In the genomic region with DNA sequence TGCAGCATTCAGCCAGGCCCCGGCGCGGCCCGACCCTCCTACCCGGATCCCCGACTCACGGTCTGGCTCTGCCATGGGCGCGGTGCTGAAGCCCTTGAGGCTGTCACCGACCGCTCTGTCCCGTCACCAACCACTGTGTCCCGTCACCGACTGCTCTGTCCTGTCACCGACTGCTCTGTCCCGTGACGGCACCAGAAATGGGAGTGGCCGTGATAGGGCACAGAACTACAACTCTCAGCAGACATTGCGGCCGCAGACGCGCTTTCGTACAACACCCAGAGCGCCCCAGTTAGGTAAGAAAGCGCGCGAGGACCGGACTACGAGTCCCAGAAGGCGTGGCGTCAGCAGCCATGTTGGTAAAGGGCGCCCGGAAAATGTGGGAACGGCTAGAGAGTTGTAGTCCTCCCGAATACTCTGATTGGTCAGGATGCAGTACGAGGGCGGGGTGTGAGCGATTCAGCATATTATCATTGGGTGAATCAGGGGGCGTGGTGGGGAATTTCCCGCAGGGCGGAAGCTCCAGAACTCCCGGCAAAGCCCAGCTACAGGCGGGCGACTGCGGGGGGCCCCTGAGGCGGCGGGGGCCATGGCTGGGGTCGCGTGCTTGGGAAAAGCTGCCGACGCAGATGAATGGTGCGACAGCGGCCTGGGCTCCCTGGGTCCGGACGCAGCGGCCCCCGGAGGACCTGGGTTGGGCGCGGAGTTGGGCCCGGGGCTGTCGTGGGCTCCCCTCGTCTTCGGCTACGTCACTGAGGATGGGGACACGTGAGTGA, we compare ENCODE assay signal across 8 cellular contexts. TPM values are rescaled to one million over a fixed set of nuclear protein-coding genes. Genes with fewer than 3 reads are reported as not detected.
DNase-seq lines count a peak whose midpoint lies in the region; ATAC-seq and TF ChIP-seq lines count a peak whose summit lies in the region.

A gene with protein sequence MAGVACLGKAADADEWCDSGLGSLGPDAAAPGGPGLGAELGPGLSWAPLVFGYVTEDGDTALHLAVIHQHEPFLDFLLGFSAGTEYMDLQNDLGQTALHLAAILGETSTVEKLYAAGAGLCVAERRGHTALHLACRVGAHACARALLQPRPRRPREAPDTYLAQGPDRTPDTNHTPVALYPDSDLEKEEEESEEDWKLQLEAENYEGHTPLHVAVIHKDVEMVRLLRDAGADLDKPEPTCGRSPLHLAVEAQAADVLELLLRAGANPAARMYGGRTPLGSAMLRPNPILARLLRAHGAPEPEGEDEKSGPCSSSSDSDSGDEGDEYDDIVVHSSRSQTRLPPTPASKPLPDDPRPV (plus strand): TSS at position 523 of the 773 bp plus-strand sequence. CDS start 64 bp downstream, at position 587.
Gene SIRT2, minus strand, starts transcription at position 172 of the 773 bp plus-strand sequence. Its CDS starts 97 bp downstream, at position 75.

- peak within 1 kb of the TSS; percentile 93 for H3K4me3 ChIP-seq in AG10803 (ENCODE audit: low read length)

- no peak for TF ChIP-seq CTCF in AG10803 (conservative IDR thresholded peaks at IDR 0.05; ENCODE audit: low read length)

- peak; percentile 99 for DNase-seq in AG10803 (ENCODE audit: low read depth)
- DNase-seq in NCI-H460 (ENCODE audit: extremely low read depth, low read depth), result peak; percentile 99
- DNase-seq in activated CD4-positive, CD25-positive, alpha-beta regulatory T cell treated with anti-CD3 and anti-CD28 coated beads, Interleukin-2, amount 50 U/mL, for 72 hours, result peak; percentile 94
- peak; percentile 99 to 100 for DNase-seq in cerebellar nuclear complex (lab: John Stamatoyannopoulos, UW)
- peak; percentile 100 for DNase-seq in islet precursor cell
- peak; percentile 97 to 99 (median 99) for DNase-seq in stimulated activated CD4-positive, alpha-beta T cell treated with anti-CD3 and anti-CD28 coated beads, Interleukin-12 subunit alpha, Interleukin-12 subunit beta, amount 100 ng/mL, for 48 hours (ENCODE audit: low read depth in 2 of 3, low spot score in 1 of 3)

- ATAC-seq in GM19043 (IDR thresholded peaks at IDR 0.05; ENCODE audit: low read depth, unreplicated experiment), result peak; percentile 90
- peak; percentile 92 for ATAC-seq in HG03378 (IDR thresholded peaks at IDR 0.05; ENCODE audit: unreplicated experiment)

RNA-seq across cellular contexts. Expression of the first gene that starts in this region (rescaled TPM):
- total RNA-seq in NCI-H460 (2014; rRNA removed; shearing (Covaris generic)), result 17.0 and 19.1 TPM in 2 replicates
- 24.5 and 45.2 TPM in 2 replicates for polyA plus RNA-seq in NCI-H460 (2014; cell fraction: nucleus; rRNA removed)

RNA-seq across cellular contexts. Expression of gene SIRT2, which starts in this region (rescaled TPM):
- total RNA-seq in NCI-H460 (2014; rRNA removed; shearing (Covaris generic)), result 23.3 and 33.0 TPM in 2 replicates
- 44.9 and 50.0 TPM in 2 replicates for polyA plus RNA-seq in NCI-H460 (2014; cell fraction: nucleus; rRNA removed)

Comparison
In these comparisons a context has a peak if more than half of its experiments do, and no peak if none do; other contexts are left out.
1. Peak in every context shown above with its lines: DNase-seq, ATAC-seq and H3K4me3 ChIP-seq.